8 cellular contexts compared by ENCODE assay signal in the genomic region with DNA sequence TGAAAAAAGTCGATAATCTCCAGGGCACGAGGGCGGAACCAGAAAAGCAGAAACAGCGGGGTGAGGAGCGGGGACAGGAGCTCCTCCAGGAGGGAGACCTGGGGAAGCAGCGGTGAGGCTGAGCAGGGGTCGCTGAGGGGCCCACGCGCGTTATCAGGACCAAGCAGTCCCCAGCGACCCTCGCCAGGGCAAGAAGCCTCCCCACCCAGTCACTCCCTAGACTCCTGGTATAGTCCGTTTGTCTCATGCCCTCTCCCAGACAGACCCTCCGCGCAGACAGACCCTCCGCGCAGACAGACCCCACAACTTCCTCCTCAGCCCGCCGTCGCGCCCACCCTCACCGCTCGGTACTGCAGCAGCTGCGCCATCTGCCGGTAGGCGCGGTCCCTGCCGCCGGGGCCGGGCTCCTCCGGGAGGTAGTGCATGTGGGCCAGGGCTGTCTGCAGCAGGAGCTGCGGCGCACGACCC. TPM values are rescaled to one million over a fixed set of nuclear protein-coding genes. Genes with fewer than 3 reads are reported as not detected.
DNase-seq lines count a peak whose midpoint lies in the region; ATAC-seq, FAIRE-seq and TF ChIP-seq lines count a peak whose summit lies in the region.

No MANE protein-coding gene starts in this region.

- H3K27me3 ChIP-seq in CD8-positive, alpha-beta memory T cell (ENCODE audit: insufficient read depth, low read length, poor library complexity, severe bottlenecking), result no peaks in the 10 kb centered on the region
- H3K27me3 ChIP-seq in HepG2 (ENCODE audit: control insufficient read depth in 1 of 2, insufficient read depth in 2 of 2, low read length in 2 of 2), result peaks cover 9 to 44% of the 10 kb centered on the region in 2 experiments

- peak overlapping the region; percentile 78 for H3K4me2 ChIP-seq in HepG2 (ENCODE audit: low read depth, low read length)

- in situ Hi-C loops in HepG2 (cut with HindIII; ENCODE audit: extremely low pct_ligation_motif_present, low pct_unique_long_range_greater_than_20kb), result no loop called here

- CTCF ChIA-PET in CD8-positive, alpha-beta memory T cell (lab: Charles Lee), result interaction anchor here (0.6 to 7.6 kb wide), 31 partner anchors 8 to 225 kb away, joined by 3 to 44 read pairs (median 5); a partner anchor contains a TSS
- CTCF ChIA-PET in HepG2 (lab: Yijun Ruan, JAX; ENCODE audit: low intra/inter-chr PET ratio, low total read pairs), result interaction anchor here (0.8 to 1.5 kb wide), 4 partner anchors 32 to 120 kb away, joined by 3 to 5 read pairs (median 4); no protein-coding TSS in a partner anchor

- no peaks in the 10 kb centered on the region for H3K9me3 ChIP-seq in CD8-positive, alpha-beta memory T cell (ENCODE audit: low read length)
- no peaks in the 10 kb centered on the region for H3K9me3 ChIP-seq in HepG2 (ENCODE audit: low read length)

- TF ChIP-seq EP300 in HepG2 (IDR thresholded peaks at IDR 0.05; ENCODE audit: low read depth in 2 of 2, low read length in 2 of 2) (0 out of 4 replicates have a peak, but pooled peaks of 1 of the 2 experiments have one; percentile 11), HepG2 (CRISPR knock-in tag; IDR thresholded peaks at IDR 0.05; ENCODE audit: borderline replicate concordance) (no peak)

- H3K9ac ChIP-seq in HepG2 (ENCODE audit: insufficient read depth, low read depth, low read length), result no peak overlapping the region

- ATAC-seq in GM21390 (IDR thresholded peaks at IDR 0.05; ENCODE audit: unreplicated experiment) (peak; percentile 70), HepG2 (peak; percentile 88), HG03457 (IDR thresholded peaks at IDR 0.05; ENCODE audit: unreplicated experiment) (no peak)

- peaks cover 0 to 1% (median 0%) of the 10 kb centered on the region in 5 donors for H3K9me3 Mint-ChIP-seq in CD8-positive, alpha-beta memory T cell

- H3K4me1 Mint-ChIP-seq in CD8-positive, alpha-beta memory T cell, result peaks cover 39 to 61% (median 46%) of the 10 kb centered on the region in 3 donors

- no peak overlapping the region for H3K27ac ChIP-seq in CD8-positive, alpha-beta memory T cell (ENCODE audit: low read depth, low read length)
- no peak overlapping the region for H3K27ac ChIP-seq in HepG2 (ENCODE audit: extremely low read length, insufficient read depth, low read length)

- H3K27ac Mint-ChIP-seq in CD8-positive, alpha-beta memory T cell, result peak overlapping the region; percentile 66 to 96 (median 90)

- peak overlapping the region; percentile 80 to 93 (median 85) for H3K4me3 Mint-ChIP-seq in CD8-positive, alpha-beta memory T cell

- peak; percentile 67 for TF ChIP-seq RAD21 in HepG2 (CRISPR knock-in tag; IDR thresholded peaks at IDR 0.05)

- intact Hi-C loops in HepG2 (cut with micrococcal nuclease; ENCODE audit: unreplicated experiment), result no loop called here

- peaks cover 0 to 2% (median 0%) of the 10 kb centered on the region in 3 donors for H3K36me3 Mint-ChIP-seq in CD8-positive, alpha-beta memory T cell

- peak overlapping the region; percentile 67 for H3K4me3 ChIP-seq in CD8-positive, alpha-beta memory T cell (ENCODE audit: low read length)
- H3K4me3 ChIP-seq in NB4 (ENCODE audit: low read depth, low read length) (no peak overlapping the region), HepG2 (replicated peaks in 1 of 3; ENCODE audit: insufficient read depth in 1 of 3, low read depth in 2 of 3, low read length in 3 of 3) (peak overlapping the region; percentile 25 to 70 (median 26); a peak in 4 of 6 replicates)

- TF ChIP-seq POLR2A in NB4 (IDR thresholded peaks at IDR 0.05; ENCODE audit: extremely low read depth, insufficient read length), result no peak
- TF ChIP-seq POLR2A in HepG2 (IDR thresholded peaks at IDR 0.05; ENCODE audit: insufficient read depth in 1 of 2, low read depth in 2 of 2, low read length in 2 of 2), result no peak

- TF ChIP-seq CTCF in NB4 (IDR thresholded peaks at IDR 0.05; ENCODE audit: low read depth, low read length) (peak; percentile 98), HepG2 (CRISPR knock-in tag; IDR thresholded peaks at IDR 0.05) (peak; percentile 99)

- no peak overlapping the region for H2AFZ ChIP-seq in HepG2 (ENCODE audit: low read length)

- no peaks in the 10 kb centered on the region for H4K20me1 ChIP-seq in HepG2 (ENCODE audit: insufficient read depth, low read length)

- 15% methylated on average over 12 of the region's 34 CpGs for WGBS in HepG2 (ENCODE audit: low lambda C conversion rate)

- peaks cover 15 to 22% of the 10 kb centered on the region in 2 donors for H3K27me3 Mint-ChIP-seq in CD8-positive, alpha-beta memory T cell

- no peaks in the 10 kb centered on the region for H3K79me2 ChIP-seq in HepG2 (ENCODE audit: insufficient read depth, low read length)

- POLR2A ChIA-PET in CD8-positive, alpha-beta memory T cell (lab: Charles Lee), result interaction anchor here (0.5 to 3.9 kb wide), 5 partner anchors 10 to 63 kb away, joined by 3 to 17 read pairs (median 4); a partner anchor contains a TSS
- POLR2A ChIA-PET in HepG2 (lab: Yijun Ruan, JAX), result interaction anchor here (1.4 kb wide), 1 partner anchor 10 kb away, joined by 3 read pairs; a partner anchor contains a TSS

- no TSS peak for BruUV-seq in HepG2 (replicated peaks; lab: Mats Ljungman, UMichigan)

- FAIRE-seq in HepG2 (lab: Jason Lieb, UNC), result no peak

- DNase-seq in CD8-positive, alpha-beta memory T cell, result peak; percentile 72 to 86 (median 73)
- DNase-seq in NB4 (ENCODE audit: low read depth) (peak; percentile 81), cerebellum (ENCODE audit: low spot score) (peak; percentile 58), HepG2 (ENCODE audit: low spot score) (no peak)
- DNase-seq in activated CD4-positive, alpha-beta T cell treated with anti-CD3 and anti-CD28 coated beads for 24 hours (ENCODE audit: low read depth in 2 of 2), result peak; percentile 75 to 76
- DNase-seq in stimulated activated CD4-positive, alpha-beta T cell treated with anti-CD3 and anti-CD28 coated beads, TNF-alpha, amount 100 ng/mL, for 4 hours (ENCODE audit: low read depth in 3 of 3), result peak; percentile 60 to 77 (median 68)

- H3K4me1 ChIP-seq in CD8-positive, alpha-beta memory T cell (ENCODE audit: insufficient read depth, low read length), result peaks cover 58% of the 10 kb centered on the region
- peaks cover 47% of the 10 kb centered on the region for H3K4me1 ChIP-seq in HepG2 (ENCODE audit: insufficient read depth, low read length)

- H3K36me3 ChIP-seq in CD8-positive, alpha-beta memory T cell (ENCODE audit: insufficient read depth, low read length), result no peaks in the 10 kb centered on the region
- no peaks in the 10 kb centered on the region; a peak in 1 of 5 replicates for H3K36me3 ChIP-seq in HepG2 (replicated peaks in 1 of 2; ENCODE audit: control insufficient read depth in 1 of 2, insufficient read depth in 2 of 2, low read length in 2 of 2)

RNA-seq across cellular contexts. Expression of a gene that starts 6.3 kb away (rescaled TPM):
- 1 to 10 TPM; 3.8 to 4.2 TPM for total RNA-seq in CD8-positive, alpha-beta memory T cell
- 15.4 TPM for polyA plus RNA-seq in CD8-positive, alpha-beta memory T cell
- total RNA-seq in cerebellum (3.9 TPM), HepG2 (2016; rRNA removed; fragmentation: Illumina TruSeq; extraction: Trizol) (not detected in 2 replicates)
- total RNA-seq in HepG2 (2016; cell fraction: cytosol; rRNA removed; fragmentation: Illumina TruSeq; extraction: Trizol; ENCODE audit: low read depth), result 0.18 TPM in 1 of 2 replicates, not detected in the other
- total RNA-seq in HepG2 (2016; cell fraction: insoluble cytoplasmic fraction; rRNA removed; fragmentation: Illumina TruSeq; extraction: Trizol), result 0.04 TPM in 1 of 2 replicates, not detected in the other
- total RNA-seq in HepG2 (2016; cell fraction: membrane; rRNA removed; fragmentation: Illumina TruSeq; extraction: Trizol), result not detected in 2 replicates
- 0.13 TPM in 1 of 2 replicates, not detected in the other for total RNA-seq in HepG2 (2016; cell fraction: nucleus; rRNA removed; fragmentation: Illumina TruSeq; extraction: Trizol)
- 0.24 and 0.39 TPM in 2 replicates for polyA plus RNA-seq in HepG2 (2011; rRNA removed)
- polyA plus RNA-seq in HepG2 (2011; cell fraction: cytosol; rRNA removed), result 0.13 and 0.15 TPM in 2 replicates
- 2.9 and 3.2 TPM in 2 replicates for polyA plus RNA-seq in HepG2 (2011; cell fraction: nucleus; rRNA removed)
- 0.51 and 0.72 TPM in 2 replicates for polyA plus RNA-seq in HepG2 (2012)
- not detected in 2 replicates for polyA plus RNA-seq in HepG2 (2016; cell fraction: cytosol; fragmentation: Illumina TruSeq; extraction: Trizol; ENCODE audit: low read depth)
- polyA plus RNA-seq in HepG2 (2016; cell fraction: insoluble cytoplasmic fraction; fragmentation: Illumina TruSeq; extraction: Trizol; ENCODE audit: low read depth), result not detected in 2 replicates
- polyA plus RNA-seq in HepG2 (2016; cell fraction: membrane; fragmentation: Illumina TruSeq; extraction: Trizol; ENCODE audit: low read depth), result not detected in 2 replicates
- 0.12 and 0.88 TPM in 2 replicates for polyA plus RNA-seq in HepG2 (2016; cell fraction: nucleus; fragmentation: Illumina TruSeq; extraction: Trizol; ENCODE audit: insufficient read depth, low read depth)
- polyA minus RNA-seq in HepG2 (2011; rRNA and poly(A)+ RNA removed; ENCODE audit: low replicate concordance), result 0.08 TPM in 1 of 2 replicates, not detected in the other
- polyA minus RNA-seq in HepG2 (2011; cell fraction: cytosol; rRNA and poly(A)+ RNA removed), result not detected in 2 replicates
- polyA minus RNA-seq in HepG2 (2011; cell fraction: nucleus; rRNA and poly(A)+ RNA removed), result 0.25 and 0.26 TPM in 2 replicates

RNA-seq across cellular contexts. Expression of a gene that starts 10.3 kb away (rescaled TPM):
- 10 to 100 TPM; 49.2 to 52.3 TPM for total RNA-seq in CD8-positive, alpha-beta memory T cell
- 18.4 TPM for polyA plus RNA-seq in CD8-positive, alpha-beta memory T cell
- total RNA-seq in cerebellum (35.3 TPM), HepG2 (2016; rRNA removed; fragmentation: Illumina TruSeq; extraction: Trizol) (7.2 and 16.7 TPM in 2 replicates)
- total RNA-seq in HepG2 (2016; cell fraction: cytosol; rRNA removed; fragmentation: Illumina TruSeq; extraction: Trizol; ENCODE audit: low read depth), result 1.1 and 2.0 TPM in 2 replicates
- 7.2 and 16.4 TPM in 2 replicates for total RNA-seq in HepG2 (2016; cell fraction: insoluble cytoplasmic fraction; rRNA removed; fragmentation: Illumina TruSeq; extraction: Trizol)
- 3.4 and 3.7 TPM in 2 replicates for total RNA-seq in HepG2 (2016; cell fraction: membrane; rRNA removed; fragmentation: Illumina TruSeq; extraction: Trizol)
- 12.9 and 13.9 TPM in 2 replicates for total RNA-seq in HepG2 (2016; cell fraction: nucleus; rRNA removed; fragmentation: Illumina TruSeq; extraction: Trizol)
- 6.6 and 6.9 TPM in 2 replicates for polyA plus RNA-seq in HepG2 (2011; rRNA removed)
- 3.9 and 9.1 TPM in 2 replicates for polyA plus RNA-seq in HepG2 (2011; cell fraction: cytosol; rRNA removed)
- 20.5 and 25.6 TPM in 2 replicates for polyA plus RNA-seq in HepG2 (2011; cell fraction: nucleus; rRNA removed)
- 4.2 and 4.4 TPM in 2 replicates for polyA plus RNA-seq in HepG2 (2012)
- polyA plus RNA-seq in HepG2 (2016; cell fraction: cytosol; fragmentation: Illumina TruSeq; extraction: Trizol; ENCODE audit: low read depth), result 1.5 and 1.9 TPM in 2 replicates
- 5.2 and 6.7 TPM in 2 replicates for polyA plus RNA-seq in HepG2 (2016; cell fraction: insoluble cytoplasmic fraction; fragmentation: Illumina TruSeq; extraction: Trizol; ENCODE audit: low read depth)
- 2.6 and 2.9 TPM in 2 replicates for polyA plus RNA-seq in HepG2 (2016; cell fraction: membrane; fragmentation: Illumina TruSeq; extraction: Trizol; ENCODE audit: low read depth)
- 23.3 and 23.7 TPM in 2 replicates for polyA plus RNA-seq in HepG2 (2016; cell fraction: nucleus; fragmentation: Illumina TruSeq; extraction: Trizol; ENCODE audit: insufficient read depth, low read depth)
- 34.8 and 52.5 TPM in 2 replicates for polyA minus RNA-seq in HepG2 (2011; rRNA and poly(A)+ RNA removed; ENCODE audit: low replicate concordance)
- 7.6 and 11.1 TPM in 2 replicates for polyA minus RNA-seq in HepG2 (2011; cell fraction: cytosol; rRNA and poly(A)+ RNA removed)
- polyA minus RNA-seq in HepG2 (2011; cell fraction: nucleus; rRNA and poly(A)+ RNA removed), result 13.7 and 16.2 TPM in 2 replicates

RNA-seq across cellular contexts. Expression of a gene that starts 27.2 kb away (rescaled TPM):
- total RNA-seq in CD8-positive, alpha-beta memory T cell, result 10 to 100 TPM in 1 of 2 experiments, 1 to 10 TPM in 1; 9.9 to 10.6 TPM
- 5.2 TPM for polyA plus RNA-seq in CD8-positive, alpha-beta memory T cell
- total RNA-seq in cerebellum, result 1.5 TPM
- 3.7 and 4.8 TPM in 2 replicates for total RNA-seq in HepG2 (2016; rRNA removed; fragmentation: Illumina TruSeq; extraction: Trizol)
- 2.6 and 2.9 TPM in 2 replicates for total RNA-seq in HepG2 (2016; cell fraction: cytosol; rRNA removed; fragmentation: Illumina TruSeq; extraction: Trizol; ENCODE audit: low read depth)
- total RNA-seq in HepG2 (2016; cell fraction: insoluble cytoplasmic fraction; rRNA removed; fragmentation: Illumina TruSeq; extraction: Trizol), result 4.2 and 4.4 TPM in 2 replicates
- 3.6 and 5.1 TPM in 2 replicates for total RNA-seq in HepG2 (2016; cell fraction: membrane; rRNA removed; fragmentation: Illumina TruSeq; extraction: Trizol)
- total RNA-seq in HepG2 (2016; cell fraction: nucleus; rRNA removed; fragmentation: Illumina TruSeq; extraction: Trizol), result 3.2 and 5.3 TPM in 2 replicates
- 7.5 and 10.1 TPM in 2 replicates for polyA plus RNA-seq in HepG2 (2011; rRNA removed)
- 5.8 and 10.0 TPM in 2 replicates for polyA plus RNA-seq in HepG2 (2011; cell fraction: cytosol; rRNA removed)
- polyA plus RNA-seq in HepG2 (2011; cell fraction: nucleus; rRNA removed), result 17.6 and 19.9 TPM in 2 replicates
- polyA plus RNA-seq in HepG2 (2012), result 4.8 and 5.0 TPM in 2 replicates
- 3.9 and 4.8 TPM in 2 replicates for polyA plus RNA-seq in HepG2 (2016; cell fraction: cytosol; fragmentation: Illumina TruSeq; extraction: Trizol; ENCODE audit: low read depth)
- polyA plus RNA-seq in HepG2 (2016; cell fraction: insoluble cytoplasmic fraction; fragmentation: Illumina TruSeq; extraction: Trizol; ENCODE audit: low read depth), result 7.8 and 8.1 TPM in 2 replicates
- polyA plus RNA-seq in HepG2 (2016; cell fraction: membrane; fragmentation: Illumina TruSeq; extraction: Trizol; ENCODE audit: low read depth), result 5.6 and 8.0 TPM in 2 replicates
- polyA plus RNA-seq in HepG2 (2016; cell fraction: nucleus; fragmentation: Illumina TruSeq; extraction: Trizol; ENCODE audit: insufficient read depth, low read depth), result 5.7 and 8.2 TPM in 2 replicates
- 0.65 and 23.1 TPM in 2 replicates for polyA minus RNA-seq in HepG2 (2011; rRNA and poly(A)+ RNA removed; ENCODE audit: low replicate concordance)
- polyA minus RNA-seq in HepG2 (2011; cell fraction: cytosol; rRNA and poly(A)+ RNA removed), result 8.4 and 12.0 TPM in 2 replicates
- polyA minus RNA-seq in HepG2 (2011; cell fraction: nucleus; rRNA and poly(A)+ RNA removed), result 5.0 and 6.3 TPM in 2 replicates

RNA-seq across cellular contexts. Expression of a gene that starts 30.3 kb away (rescaled TPM):
- 1 to 10 TPM; 2.6 to 3.6 TPM for total RNA-seq in CD8-positive, alpha-beta memory T cell
- polyA plus RNA-seq in CD8-positive, alpha-beta memory T cell, result not detected
- total RNA-seq in cerebellum (1.6 TPM), HepG2 (2016; rRNA removed; fragmentation: Illumina TruSeq; extraction: Trizol) (not detected in 2 replicates)
- total RNA-seq in HepG2 (2016; cell fraction: cytosol; rRNA removed; fragmentation: Illumina TruSeq; extraction: Trizol; ENCODE audit: low read depth), result not detected in 2 replicates
- 0.11 TPM in 1 of 2 replicates, not detected in the other for total RNA-seq in HepG2 (2016; cell fraction: insoluble cytoplasmic fraction; rRNA removed; fragmentation: Illumina TruSeq; extraction: Trizol)
- total RNA-seq in HepG2 (2016; cell fraction: membrane; rRNA removed; fragmentation: Illumina TruSeq; extraction: Trizol), result not detected in 2 replicates
- total RNA-seq in HepG2 (2016; cell fraction: nucleus; rRNA removed; fragmentation: Illumina TruSeq; extraction: Trizol), result 0.28 TPM in 1 of 2 replicates, not detected in the other
- polyA plus RNA-seq in HepG2 (2011; rRNA removed), result 0.50 and 0.51 TPM in 2 replicates
- 0.11 and 0.27 TPM in 2 replicates for polyA plus RNA-seq in HepG2 (2011; cell fraction: cytosol; rRNA removed)
- 4.2 and 4.6 TPM in 2 replicates for polyA plus RNA-seq in HepG2 (2011; cell fraction: nucleus; rRNA removed)
- polyA plus RNA-seq in HepG2 (2012), result 0.56 and 1.0 TPM in 2 replicates
- polyA plus RNA-seq in HepG2 (2016; cell fraction: cytosol; fragmentation: Illumina TruSeq; extraction: Trizol; ENCODE audit: low read depth), result not detected in 2 replicates
- not detected in 2 replicates for polyA plus RNA-seq in HepG2 (2016; cell fraction: insoluble cytoplasmic fraction; fragmentation: Illumina TruSeq; extraction: Trizol; ENCODE audit: low read depth)
- not detected in 2 replicates for polyA plus RNA-seq in HepG2 (2016; cell fraction: membrane; fragmentation: Illumina TruSeq; extraction: Trizol; ENCODE audit: low read depth)
- polyA plus RNA-seq in HepG2 (2016; cell fraction: nucleus; fragmentation: Illumina TruSeq; extraction: Trizol; ENCODE audit: insufficient read depth, low read depth), result 0.38 and 0.67 TPM in 2 replicates
- 0.48 and 3.4 TPM in 2 replicates for polyA minus RNA-seq in HepG2 (2011; rRNA and poly(A)+ RNA removed; ENCODE audit: low replicate concordance)
- not detected in 2 replicates for polyA minus RNA-seq in HepG2 (2011; cell fraction: cytosol; rRNA and poly(A)+ RNA removed)
- 0.25 and 0.52 TPM in 2 replicates for polyA minus RNA-seq in HepG2 (2011; cell fraction: nucleus; rRNA and poly(A)+ RNA removed)

RNA-seq across cellular contexts. Expression of a gene that starts 39.7 kb away (rescaled TPM):
- 10 to 100 TPM; 20.5 to 23.2 TPM for total RNA-seq in CD8-positive, alpha-beta memory T cell
- polyA plus RNA-seq in CD8-positive, alpha-beta memory T cell, result 14.3 TPM
- total RNA-seq in cerebellum (21.6 TPM), HepG2 (2016; rRNA removed; fragmentation: Illumina TruSeq; extraction: Trizol) (21.3 and 22.6 TPM in 2 replicates)
- 12.6 and 13.7 TPM in 2 replicates for total RNA-seq in HepG2 (2016; cell fraction: cytosol; rRNA removed; fragmentation: Illumina TruSeq; extraction: Trizol; ENCODE audit: low read depth)
- 20.7 and 24.2 TPM in 2 replicates for total RNA-seq in HepG2 (2016; cell fraction: insoluble cytoplasmic fraction; rRNA removed; fragmentation: Illumina TruSeq; extraction: Trizol)
- total RNA-seq in HepG2 (2016; cell fraction: membrane; rRNA removed; fragmentation: Illumina TruSeq; extraction: Trizol), result 11.2 and 14.0 TPM in 2 replicates
- total RNA-seq in HepG2 (2016; cell fraction: nucleus; rRNA removed; fragmentation: Illumina TruSeq; extraction: Trizol), result 11.2 and 11.8 TPM in 2 replicates
- 16.4 and 17.3 TPM in 2 replicates for polyA plus RNA-seq in HepG2 (2011; rRNA removed)
- polyA plus RNA-seq in HepG2 (2011; cell fraction: cytosol; rRNA removed), result 19.6 and 22.3 TPM in 2 replicates
- 13.9 TPM in 2 replicates for polyA plus RNA-seq in HepG2 (2011; cell fraction: nucleus; rRNA removed)
- 12.1 and 12.5 TPM in 2 replicates for polyA plus RNA-seq in HepG2 (2012)
- 8.2 and 9.4 TPM in 2 replicates for polyA plus RNA-seq in HepG2 (2016; cell fraction: cytosol; fragmentation: Illumina TruSeq; extraction: Trizol; ENCODE audit: low read depth)
- polyA plus RNA-seq in HepG2 (2016; cell fraction: insoluble cytoplasmic fraction; fragmentation: Illumina TruSeq; extraction: Trizol; ENCODE audit: low read depth), result 24.7 and 27.5 TPM in 2 replicates
- 9.4 and 11.3 TPM in 2 replicates for polyA plus RNA-seq in HepG2 (2016; cell fraction: membrane; fragmentation: Illumina TruSeq; extraction: Trizol; ENCODE audit: low read depth)
- 18.0 and 20.6 TPM in 2 replicates for polyA plus RNA-seq in HepG2 (2016; cell fraction: nucleus; fragmentation: Illumina TruSeq; extraction: Trizol; ENCODE audit: insufficient read depth, low read depth)
- 36.0 and 75.6 TPM in 2 replicates for polyA minus RNA-seq in HepG2 (2011; rRNA and poly(A)+ RNA removed; ENCODE audit: low replicate concordance)
- 8.6 and 12.4 TPM in 2 replicates for polyA minus RNA-seq in HepG2 (2011; cell fraction: cytosol; rRNA and poly(A)+ RNA removed)
- 7.0 and 11.7 TPM in 2 replicates for polyA minus RNA-seq in HepG2 (2011; cell fraction: nucleus; rRNA and poly(A)+ RNA removed)
